ENCODE assay signal across 31 cellular contexts in genomic region chr1:197677313-197677712, GRCh38.
"Had no signal": no experiment of that assay in that cellular context is flagged by ENCODE, and none has a peak within 500 bp of the region (broad histone marks: within the 10 kb centered on the region; RNA-seq: fewer than 3 reads in every experiment).

No MANE protein-coding gene starts in this region.

- DNase-seq: activated CD4-positive, alpha-beta T cell treated with anti-CD3 and anti-CD28 coated beads, Interleukin-2, amount 10 ng/mL, durations not matched to agents 24 days and 14 days; activated CD4-positive, alpha-beta T cell treated with anti-CD3 and anti-CD28 coated beads, Interleukin-2, amount 50 U/mL, for 4 hours; activated CD8-positive, alpha-beta T cell treated with anti-CD3 and anti-CD28 coated beads for 36 hours; activated effector memory CD4-positive, alpha-beta T cell treated with anti-CD3 and anti-CD28 coated beads, Interleukin-2, amount 50 U/mL, for 16 hours; activated naive CD4-positive, alpha-beta T cell; activated naive CD4-positive, alpha-beta T cell treated with anti-CD3 and anti-CD28 coated beads, Interleukin-2, amount 50 U/mL, for 16 hours; activated naive CD8-positive, alpha-beta T cell treated with anti-CD3 and anti-CD28 coated beads for 36 hours; activated T-cell treated with anti-CD3 and anti-CD28 coated beads, Interleukin-2, amount 50 U/mL, for 1 hour; activated T-cell treated with anti-CD3 and anti-CD28 coated beads, Interleukin-2, amount 50 U/mL, for 72 hours; amniotic stem cell; aorta; brain microvascular endothelial cell; central memory CD4-positive, alpha-beta T cell; KG1; NCI-H1092 treated with DMSO at 0.1 percent for 48 hours; NCI-H1417; NCI-H146; NCI-H187; NCI-H2029 treated with DMSO at 0.1 percent for 48 hours; NCI-H2171 treated with DMSO at 0.1 percent for 48 hours; NCI-H345; NCI-H526 treated with DMSO at 0.1 percent for 48 hours; NK-92 treated with Interleukin-12 subunit alpha and Interleukin-12 subunit beta, amount 100 ng/mL, for 24 hours; PC-3; Peyer's patch; RPMI8226; SHP77 treated with DMSO at 0.1 percent for 48 hours; T1000 had no signal

- H3K27ac ChIP-seq: brain microvascular endothelial cell, SJSA1 had no signal

- H3K4me3 Mint-ChIP-seq: activated CD4-positive, alpha-beta T cell treated with anti-CD3 and anti-CD28 coated beads, Interleukin-2, amount 10 ng/mL, durations not matched to agents 24 days and 14 days; activated CD8-positive, alpha-beta T cell treated with anti-CD3 and anti-CD28 coated beads for 36 hours; activated naive CD8-positive, alpha-beta T cell treated with anti-CD3 and anti-CD28 coated beads for 36 hours; activated T-cell treated with anti-CD3 and anti-CD28 coated beads, Interleukin-2, amount 50 U/mL, for 72 hours; activated T-helper 17 cell treated with anti-CD3 and anti-CD28 coated beads, Interleukin-2, amount 50 U/mL, for 72 hours; IgD-negative memory B cell had no signal

- H3K9me3 ChIP-seq: Peyer's patch, SJSA1 had no signal

- H3K36me3 Mint-ChIP-seq: activated naive CD8-positive, alpha-beta T cell treated with anti-CD3 and anti-CD28 coated beads for 36 hours had no signal

- H3K36me3 ChIP-seq: brain microvascular endothelial cell, Peyer's patch, SJSA1 had no signal

- H3K27me3 ChIP-seq: brain microvascular endothelial cell, Peyer's patch, SJSA1 had no signal

- H3K4me1 ChIP-seq: SJSA1 had no signal

- H3K27ac Mint-ChIP-seq: activated CD4-positive, alpha-beta T cell treated with anti-CD3 and anti-CD28 coated beads, Interleukin-2, amount 10 ng/mL, durations not matched to agents 24 days and 14 days; activated CD8-positive, alpha-beta T cell treated with anti-CD3 and anti-CD28 coated beads for 36 hours; activated naive CD8-positive, alpha-beta T cell treated with anti-CD3 and anti-CD28 coated beads for 36 hours; activated T-cell treated with anti-CD3 and anti-CD28 coated beads, Interleukin-2, amount 50 U/mL, for 72 hours; activated T-helper 17 cell treated with anti-CD3 and anti-CD28 coated beads, Interleukin-2, amount 50 U/mL, for 72 hours; IgD-negative memory B cell had no signal

- H3K9me3 Mint-ChIP-seq: activated CD4-positive, alpha-beta T cell treated with anti-CD3 and anti-CD28 coated beads, Interleukin-2, amount 10 ng/mL, durations not matched to agents 24 days and 14 days; activated CD8-positive, alpha-beta T cell treated with anti-CD3 and anti-CD28 coated beads for 36 hours; activated naive CD8-positive, alpha-beta T cell treated with anti-CD3 and anti-CD28 coated beads for 36 hours; activated T-cell treated with anti-CD3 and anti-CD28 coated beads, Interleukin-2, amount 50 U/mL, for 72 hours; activated T-helper 17 cell treated with anti-CD3 and anti-CD28 coated beads, Interleukin-2, amount 50 U/mL, for 72 hours; IgD-negative memory B cell had no signal

- H3K4me3 ChIP-seq: Peyer's patch, SJSA1 had no signal

- H3K27me3 Mint-ChIP-seq: activated CD4-positive, alpha-beta T cell treated with anti-CD3 and anti-CD28 coated beads, Interleukin-2, amount 10 ng/mL, durations not matched to agents 24 days and 14 days; activated CD8-positive, alpha-beta T cell treated with anti-CD3 and anti-CD28 coated beads for 36 hours; activated naive CD8-positive, alpha-beta T cell treated with anti-CD3 and anti-CD28 coated beads for 36 hours; activated T-helper 17 cell treated with anti-CD3 and anti-CD28 coated beads, Interleukin-2, amount 50 U/mL, for 72 hours; IgD-negative memory B cell had no signal
